Comparison of ENCODE assay signal across 8 cellular contexts in genomic region chr18:37385846-37386435, GRCh38.
A peak's percentile ranks its signal among the peaks of the same experiment; 100 is the strongest.
DNase-seq lines count a peak whose midpoint lies in the region; ATAC-seq and TF ChIP-seq lines count a peak whose summit lies in the region.

No MANE protein-coding gene starts in this region.

- no peak for TF ChIP-seq EP300 in transverse colon (IDR thresholded peaks at IDR 0.05; ENCODE audit: low read depth)

- H3K9me3 ChIP-seq in SU-DHL-6 (ENCODE audit: insufficient read depth, low read length) (no peaks in the 10 kb centered on the region), transverse colon (no peaks in the 10 kb centered on the region)

- BruUV-seq in Calu3 (replicated peaks; lab: Mats Ljungman, UMichigan) = no TSS peak

- H3K27me3 ChIP-seq in SU-DHL-6 (ENCODE audit: low read length) = no peaks in the 10 kb centered on the region
- peaks cover 3% of the 10 kb centered on the region for H3K27me3 ChIP-seq in transverse colon

- TF ChIP-seq CTCF in Calu3 (IDR thresholded peaks at IDR 0.05; ENCODE audit: unreplicated experiment) (peak; percentile 80), SU-DHL-6 (IDR thresholded peaks at IDR 0.05; ENCODE audit: insufficient read depth, low read length, poor library complexity, severe bottlenecking) (peak; percentile 71), transverse colon (IDR thresholded peaks at IDR 0.05) (peak; percentile 46 to 79 (median 65))

- no peaks in the 10 kb centered on the region for H3K9me2 ChIP-seq in SU-DHL-6 (replicated peaks; ENCODE audit: insufficient read depth, low read length)

- ATAC-seq in HG03097 (IDR thresholded peaks at IDR 0.05; ENCODE audit: low FRiP score, unreplicated experiment) (no peak), GM21717 (IDR thresholded peaks at IDR 0.05; ENCODE audit: unreplicated experiment) (no peak), HG03108 (IDR thresholded peaks at IDR 0.05; ENCODE audit: unreplicated experiment) (no peak)

- in situ Hi-C loops in transverse colon (cut with MboI; ENCODE audit: low pct_ligation_motif_present in 1 of 4, low pct_unique_long_range_greater_than_20kb in 1 of 4, low sequenced_read_pairs in 3 of 4) = loop anchor here in 1 of 4 donors (25.0 kb wide), 1 partner anchor 151 kb away; no protein-coding TSS in a partner anchor

- H3K4me1 Mint-ChIP-seq in Calu3 (ENCODE audit: low read depth, unreplicated experiment) = no peaks in the 10 kb centered on the region

- H3K36me3 Mint-ChIP-seq in Calu3 (ENCODE audit: insufficient read depth, unreplicated experiment) = no peaks in the 10 kb centered on the region

- H3K9ac ChIP-seq in SU-DHL-6 (ENCODE audit: low read length) = no peak overlapping the region

- peaks cover 86% of the 10 kb centered on the region for H3K27me3 Mint-ChIP-seq in Calu3 (ENCODE audit: unreplicated experiment)

- DNase-seq in Calu3 (peak; percentile 18), KG1 (lab: John Stamatoyannopoulos, UW) (peak; percentile 13), globus pallidus (ENCODE audit: low spot score) (peak; percentile 35), transverse colon (no peak)

- H4K20me1 ChIP-seq in SU-DHL-6 (ENCODE audit: low read depth, low read length) = no peaks in the 10 kb centered on the region

- peaks cover under 1% of the 10 kb centered on the region for H3K9me3 Mint-ChIP-seq in Calu3 (ENCODE audit: low read depth, unreplicated experiment)

- no peak overlapping the region for H3K4me2 ChIP-seq in SU-DHL-6 (ENCODE audit: low read depth, low read length, poor library complexity, severe bottlenecking)

- H3K4me1 ChIP-seq in transverse colon = no peaks in the 10 kb centered on the region

- CTCF ChIA-PET in Calu3 (lab: Charles Lee) = interaction anchor here (0.7 kb wide), 1 partner anchor 26 kb away, joined by 3 read pairs; no protein-coding TSS in a partner anchor

- H3K4me3 ChIP-seq in SU-DHL-6 (ENCODE audit: insufficient read depth, low read length, poor library complexity, severe bottlenecking) = no peak overlapping the region
- no peak overlapping the region for H3K4me3 ChIP-seq in transverse colon

- H3F3A ChIP-seq in SU-DHL-6 (ENCODE audit: insufficient read depth) = no peaks in the 10 kb centered on the region

- H2AFZ ChIP-seq in SU-DHL-6 (ENCODE audit: low read depth, low read length, severe bottlenecking) = no peak overlapping the region

- intact Hi-C loops in Calu3 (cut with micrococcal nuclease; ENCODE audit: unreplicated experiment) = loop anchor here (1.0 to 2.0 kb wide), 3 partner anchors 90 to 443 kb away; no protein-coding TSS in a partner anchor
- intact Hi-C loops in transverse colon (cut with DNase I; ENCODE audit: low total_unique reads) = no loop called here

- no peak overlapping the region for H3K4me3 Mint-ChIP-seq in Calu3 (ENCODE audit: low read depth, unreplicated experiment)

- H3K27ac Mint-ChIP-seq in Calu3 (ENCODE audit: unreplicated experiment) = no peak overlapping the region

- H3K27ac ChIP-seq in SU-DHL-6 (ENCODE audit: low read depth, low read length) = no peak overlapping the region
- no peak overlapping the region for H3K27ac ChIP-seq in transverse colon

- no peaks in the 10 kb centered on the region for H3K79me2 ChIP-seq in SU-DHL-6 (ENCODE audit: insufficient read depth, low read length)

- TF ChIP-seq POLR2A in transverse colon (IDR thresholded peaks at IDR 0.05) = no peak

- H3K36me3 ChIP-seq in SU-DHL-6 (ENCODE audit: low read length) (no peaks in the 10 kb centered on the region), transverse colon (no peaks in the 10 kb centered on the region)

- WGBS in transverse colon (ENCODE audit: low coverage in 1 of 2), 2 donors = 73 to 78% methylated on average over 2 to 5 of the region's 5 CpGs
